In genomic region chr7:72019436-72019835, GRCh38 we compare ENCODE assay signal across 35 cellular contexts.
DNase-seq lines count a peak whose midpoint lies in the region; ATAC-seq and TF ChIP-seq lines count a peak whose summit lies in the region.
"Had no signal": no experiment of that assay in that cellular context is flagged by ENCODE, and none has a peak within 500 bp of the region (broad histone marks: within the 10 kb centered on the region; RNA-seq: fewer than 3 reads in every experiment).

No MANE protein-coding gene starts in this region.

- no peak for TF ChIP-seq POLR2A in heart left ventricle (IDR thresholded peaks at IDR 0.05)
- TF ChIP-seq POLR2A in vagina (IDR thresholded peaks at IDR 0.05) = no peak

- no peak overlapping the region for H4K8ac ChIP-seq in neuronal stem cell (ENCODE audit: low read depth, low read length)

- no peak overlapping the region for H3K27ac Mint-ChIP-seq in osteocyte (ENCODE audit: unreplicated experiment)
- no peak overlapping the region for H3K27ac Mint-ChIP-seq in stimulated activated naive B cell treated with anti-CD40 and anti-IgM and Interleukin-4, amounts not matched to agents 10 μg/mL and 1 μg/mL and 100 μg/mL, for 72 hours
- H3K27ac Mint-ChIP-seq: B cell; CD14-positive monocyte; CD4-positive, alpha-beta memory T cell; CD4-positive, alpha-beta T cell; CD4-positive, CD25-positive, alpha-beta regulatory T cell; CD8-positive, alpha-beta memory T cell; CD8-positive, alpha-beta T cell had no signal

- no peak overlapping the region for H3K18ac ChIP-seq in neuronal stem cell (ENCODE audit: low read length)

- H3K9me2 ChIP-seq in Karpas-422 (replicated peaks; ENCODE audit: insufficient read depth, low read length) = no peaks in the 10 kb centered on the region

- no peak overlapping the region for H3K23ac ChIP-seq in neuronal stem cell (ENCODE audit: low read depth, low read length, poor library complexity)

- intact Hi-C loops in heart left ventricle (cut with DNase I) (no loop called here), vagina (cut with DNase I) (no loop called here)

- peak overlapping the region; percentile 1 for H3K14ac ChIP-seq in neuronal stem cell (ENCODE audit: low read length)

- H3K27ac ChIP-seq in right atrium auricular region (no peak overlapping the region), heart left ventricle (no peak overlapping the region), neuronal stem cell (replicated peaks; ENCODE audit: low read length) (no peak overlapping the region), vagina (no peak overlapping the region), Karpas-422 (ENCODE audit: low read length) (no peak overlapping the region)
- H3K27ac ChIP-seq: 22Rv1; A549; BLaER1; BLaER1 treated with 17β-estradiol and CSF1 and Interleukin-3, amounts not matched to agents 10 nM and 100 nM; C4-2B had no signal

- H3K4me1 Mint-ChIP-seq in osteocyte (ENCODE audit: unreplicated experiment) = no peaks in the 10 kb centered on the region
- H3K4me1 Mint-ChIP-seq in stimulated activated naive B cell treated with anti-CD40 and anti-IgM and Interleukin-4, amounts not matched to agents 10 μg/mL and 1 μg/mL and 100 μg/mL, for 72 hours = no peaks in the 10 kb centered on the region
- H3K4me1 Mint-ChIP-seq: B cell; CD14-positive monocyte; CD4-positive, alpha-beta memory T cell; CD4-positive, CD25-positive, alpha-beta regulatory T cell; CD8-positive, alpha-beta memory T cell had no signal

- H2BK12ac ChIP-seq in neuronal stem cell (ENCODE audit: low read length) = no peak overlapping the region

- no peak overlapping the region for H2BK15ac ChIP-seq in neuronal stem cell (ENCODE audit: low read length)

- no peak overlapping the region for H2BK5ac ChIP-seq in neuronal stem cell (ENCODE audit: low read length)

- no peaks in the 10 kb centered on the region for H4K20me1 ChIP-seq in Karpas-422 (ENCODE audit: insufficient read depth, low read depth, low read length)
- H4K20me1 ChIP-seq: BLaER1; BLaER1 treated with 17β-estradiol and CSF1 and Interleukin-3, amounts not matched to agents 10 nM and 100 nM had no signal

- H2AK5ac ChIP-seq in neuronal stem cell (ENCODE audit: low read depth, low read length) = no peak overlapping the region

- no peak overlapping the region for H2BK120ac ChIP-seq in neuronal stem cell (ENCODE audit: low read depth, low read length)

- WGBS in heart left ventricle, 4 donors = 83 to 100% (median 91%) methylated on average over 1 to 2 of the region's 2 CpGs
- WGBS in neuronal stem cell (ENCODE audit: extremely low coverage in 2 of 2, insufficient read length in 2 of 2, insufficient replicate concordance in 1 of 2), 2 donors = no CpG with 5 or more reads among the region's 2 CpGs

- H3K27me3 ChIP-seq in right atrium auricular region (no peaks in the 10 kb centered on the region), heart left ventricle (no peaks in the 10 kb centered on the region), neuronal stem cell (ENCODE audit: control insufficient read depth in 3 of 3, insufficient read depth in 3 of 3, low read depth in 1 of 3, low read length in 3 of 3) (no peaks in the 10 kb centered on the region), vagina (no peaks in the 10 kb centered on the region), Karpas-422 (ENCODE audit: low read length) (no peaks in the 10 kb centered on the region)
- H3K27me3 ChIP-seq: BE2C; BLaER1; BLaER1 treated with 17β-estradiol and CSF1 and Interleukin-3, amounts not matched to agents 10 nM and 100 nM had no signal

- H3K4me3 Mint-ChIP-seq in osteocyte (ENCODE audit: unreplicated experiment) = no peak overlapping the region
- no peak overlapping the region for H3K4me3 Mint-ChIP-seq in stimulated activated naive B cell treated with anti-CD40 and anti-IgM and Interleukin-4, amounts not matched to agents 10 μg/mL and 1 μg/mL and 100 μg/mL, for 72 hours
- H3K4me3 Mint-ChIP-seq: B cell; CD14-positive monocyte; CD4-positive, alpha-beta memory T cell; CD4-positive, alpha-beta T cell; CD4-positive, CD25-positive, alpha-beta regulatory T cell; CD8-positive, alpha-beta memory T cell; CD8-positive, alpha-beta T cell had no signal

- H3K4me2 ChIP-seq in neuronal stem cell (ENCODE audit: insufficient read depth, low read length, poor library complexity, severe bottlenecking) (no peak overlapping the region), Karpas-422 (ENCODE audit: low read depth, low read length, poor library complexity, severe bottlenecking) (no peak overlapping the region)
- H3K4me2 ChIP-seq: A549; BLaER1; BLaER1 treated with 17β-estradiol and CSF1 and Interleukin-3, amounts not matched to agents 10 nM and 100 nM had no signal

- peak; percentile 49 for DNase-seq in right atrium auricular region (ENCODE audit: low spot score)
- no peak for DNase-seq in heart left ventricle
- no peak for DNase-seq in neuronal stem cell (ENCODE audit: low spot score)
- DNase-seq in osteocyte (ENCODE audit: extremely low spot score, unreplicated experiment) = peak; percentile 49
- DNase-seq in vagina (ENCODE audit: extremely low spot score in 2 of 2) = peak; percentile 67 to 88
- no peak for DNase-seq in NCI-H524 treated with DMSO at 0.1 percent for 48 hours (lab: John Stamatoyannopoulos, UW)
- no peak for DNase-seq in Karpas-422
- DNase-seq in stimulated activated naive B cell treated with anti-CD40 and anti-IgM and Interleukin-4, amounts not matched to agents 10 μg/mL and 1 μg/mL and 100 μg/mL, for 72 hours = no peak
- DNase-seq: 8988T; ACHN; AML-193; BE2C; C1 segment of cervical spinal cord; Caco-2; Calu3; CD4-positive, alpha-beta memory T cell; CD4-positive, alpha-beta T cell; CD4-positive, CD25-positive, alpha-beta regulatory T cell; CD8-positive, alpha-beta memory T cell; CD8-positive, alpha-beta T cell; COR-L47; DMS 273 treated with DMSO at 0.1 percent for 48 hours; DMS153; DMS53; DMS79; DMS79 treated with DMSO at 0.1 percent for 48 hours; DND-41; EL had no signal

- H3K79me2 ChIP-seq in Karpas-422 (ENCODE audit: low read length) = no peaks in the 10 kb centered on the region

- H3K36me3 ChIP-seq in right atrium auricular region (no peaks in the 10 kb centered on the region), heart left ventricle (no peaks in the 10 kb centered on the region), neuronal stem cell (replicated peaks in 1 of 2; ENCODE audit: control insufficient read depth in 2 of 2, insufficient read depth in 2 of 2, low read length in 2 of 2) (no peaks in the 10 kb centered on the region), vagina (no peaks in the 10 kb centered on the region), Karpas-422 (ENCODE audit: insufficient read depth, low read length) (no peaks in the 10 kb centered on the region)
- H3K36me3 ChIP-seq: BE2C; BLaER1; BLaER1 treated with 17β-estradiol and CSF1 and Interleukin-3, amounts not matched to agents 10 nM and 100 nM had no signal

- no peak overlapping the region for H3K9ac ChIP-seq in neuronal stem cell (ENCODE audit: low read depth, low read length, poor library complexity)
- H3K9ac ChIP-seq in Karpas-422 (ENCODE audit: low read length) = no peak overlapping the region
- H3K9ac ChIP-seq: BLaER1; BLaER1 treated with 17β-estradiol and CSF1 and Interleukin-3, amounts not matched to agents 10 nM and 100 nM had no signal

- no peak overlapping the region for H3K4me3 ChIP-seq in right atrium auricular region
- no peak overlapping the region for H3K4me3 ChIP-seq in heart left ventricle
- H3K4me3 ChIP-seq in neuronal stem cell (ENCODE audit: low read length in 2 of 2) = peak overlapping the region in 1 of 2 donors; percentile 35
- H3K4me3 ChIP-seq in vagina = no peak overlapping the region
- H3K4me3 ChIP-seq in Karpas-422 (ENCODE audit: low read length) = no peak overlapping the region
- H3K4me3 ChIP-seq: A549; BLaER1; BLaER1 treated with 17β-estradiol and CSF1 and Interleukin-3, amounts not matched to agents 10 nM and 100 nM had no signal

- no peak for ATAC-seq in heart left ventricle
- no peak for ATAC-seq in stimulated activated naive B cell treated with anti-CD40 and anti-IgM and Interleukin-4, amounts not matched to agents 10 μg/mL and 1 μg/mL and 100 μg/mL, for 72 hours (replicated peaks)
- ATAC-seq: A549; CD8-positive, alpha-beta T cell had no signal

- H3K4me1 ChIP-seq in right atrium auricular region (no peaks in the 10 kb centered on the region), heart left ventricle (no peaks in the 10 kb centered on the region), neuronal stem cell (ENCODE audit: control insufficient read depth in 2 of 2, insufficient read depth in 1 of 2, low read depth in 1 of 2, low read length in 2 of 2) (no peaks in the 10 kb centered on the region), vagina (no peaks in the 10 kb centered on the region), Karpas-422 (ENCODE audit: low read length) (no peaks in the 10 kb centered on the region)
- H3K4me1 ChIP-seq: A549; BE2C; BLaER1; BLaER1 treated with 17β-estradiol and CSF1 and Interleukin-3, amounts not matched to agents 10 nM and 100 nM; Caco-2 had no signal

- no peak overlapping the region for H3K4ac ChIP-seq in neuronal stem cell (ENCODE audit: low read length)

- peaks cover 35% of the 10 kb centered on the region for H3K9me3 Mint-ChIP-seq in osteocyte (ENCODE audit: unreplicated experiment)
- peaks cover 0 to 5% of the 10 kb centered on the region in 2 donors for H3K9me3 Mint-ChIP-seq in stimulated activated naive B cell treated with anti-CD40 and anti-IgM and Interleukin-4, amounts not matched to agents 10 μg/mL and 1 μg/mL and 100 μg/mL, for 72 hours

- no peaks in the 10 kb centered on the region for H3K27me3 Mint-ChIP-seq in osteocyte (ENCODE audit: unreplicated experiment)
- no peaks in the 10 kb centered on the region for H3K27me3 Mint-ChIP-seq in stimulated activated naive B cell treated with anti-CD40 and anti-IgM and Interleukin-4, amounts not matched to agents 10 μg/mL and 1 μg/mL and 100 μg/mL, for 72 hours
- H3K27me3 Mint-ChIP-seq: B cell; CD4-positive, alpha-beta memory T cell; CD4-positive, alpha-beta T cell; CD4-positive, CD25-positive, alpha-beta regulatory T cell had no signal

- peaks cover 0 to 9% of the 10 kb centered on the region in 2 donors for H3K9me3 ChIP-seq in right atrium auricular region
- peaks cover 0 to 10% (median 5%) of the 10 kb centered on the region in 12 donors for H3K9me3 ChIP-seq in heart left ventricle
- no peaks in the 10 kb centered on the region for H3K9me3 ChIP-seq in neuronal stem cell (replicated peaks in 1 of 2; ENCODE audit: control insufficient read depth in 2 of 2, insufficient read depth in 1 of 2, low read depth in 1 of 2, low read length in 2 of 2)
- no peaks in the 10 kb centered on the region for H3K9me3 ChIP-seq in vagina
- no peaks in the 10 kb centered on the region for H3K9me3 ChIP-seq in Karpas-422 (ENCODE audit: low read length)
- H3K9me3 ChIP-seq: A549, BE2C, Caco-2 had no signal

- no peaks in the 10 kb centered on the region for H3K79me1 ChIP-seq in neuronal stem cell (ENCODE audit: low read depth, low read length)

- H2AFZ ChIP-seq in neuronal stem cell (ENCODE audit: low read length) = no peak overlapping the region
- no peak overlapping the region for H2AFZ ChIP-seq in Karpas-422 (ENCODE audit: low read length)

- H3K36me3 Mint-ChIP-seq in osteocyte (ENCODE audit: unreplicated experiment) = no peaks in the 10 kb centered on the region
- no peaks in the 10 kb centered on the region for H3K36me3 Mint-ChIP-seq in stimulated activated naive B cell treated with anti-CD40 and anti-IgM and Interleukin-4, amounts not matched to agents 10 μg/mL and 1 μg/mL and 100 μg/mL, for 72 hours
- H3K36me3 Mint-ChIP-seq: CD14-positive monocyte; CD4-positive, alpha-beta memory T cell; CD4-positive, CD25-positive, alpha-beta regulatory T cell; CD8-positive, alpha-beta T cell had no signal

- TF ChIP-seq CTCF in right atrium auricular region (IDR thresholded peaks at IDR 0.05) (no peak), heart left ventricle (IDR thresholded peaks at IDR 0.05) (no peak), osteocyte (IDR thresholded peaks at IDR 0.05) (no peak), vagina (IDR thresholded peaks at IDR 0.05) (no peak)

- no peak overlapping the region for H4K91ac ChIP-seq in neuronal stem cell (ENCODE audit: low read depth, low read length, poor library complexity)

Comparison
In these comparisons a context has a peak if more than half of its experiments do, and no peak if none do; other contexts are left out.
1. DNase-seq: peak in right atrium auricular region (single experiment), osteocyte (single experiment) and vagina (2 of 2); none in heart left ventricle (0 of 5), neuronal stem cell (single experiment), NCI-H524 treated with DMSO at 0.1 percent for 48 hours (single experiment), Karpas-422 (single experiment) and stimulated activated naive B cell treated with anti-CD40 and anti-IgM and Interleukin-4, amounts not matched to agents 10 μg/mL and 1 μg/mL and 100 μg/mL, for 72 hours (single experiment).